ENCODE assay signal across 22 cellular contexts in genomic region chr12:128077211-128077916, GRCh38.
"Had no signal": no experiment of that assay in that cellular context is flagged by ENCODE, and none has a peak within 500 bp of the region (broad histone marks: within the 10 kb centered on the region; RNA-seq: fewer than 3 reads in every experiment).

No MANE protein-coding gene starts in this region.

- H3K36me3 ChIP-seq: left ventricle myocardium inferior, neutrophil, ovary, tibial nerve, upper lobe of right lung, vagina had no signal

- ATAC-seq: esophagus mucosa; foreskin keratinocyte; left cardiac atrium; naive thymus-derived CD4-positive, alpha-beta T cell; right cardiac atrium; stimulated activated effector memory CD8-positive, alpha-beta T cell treated with anti-CD3 and anti-CD28 coated beads, Interleukin-12 subunit alpha, Interleukin-12 subunit beta, amount 100 ng/mL, for 72 hours; stimulated activated naive CD8-positive, alpha-beta T cell treated with anti-CD3 and anti-CD28 coated beads, Interleukin-15, Interleukin-2, amounts not matched to agents 100 U/mL and 50 U/mL, for 24 hours; upper lobe of right lung had no signal

- DNase-seq: cortex of kidney; dorsolateral prefrontal cortex; effector CD8-positive, alpha-beta T cell; foreskin keratinocyte; immature natural killer cell; kidney; left cardiac atrium; left ventricle myocardium inferior; naive thymus-derived CD4-positive, alpha-beta T cell; nephron progenitor cell; ovary; right cardiac atrium; stimulated activated CD4-positive, alpha-beta T cell treated with anti-CD3 and anti-CD28 coated beads, Interleukin-4, amount 100 ng/mL, for 1 hour; stimulated activated CD8-positive, alpha-beta memory T cell treated with anti-CD3 and anti-CD28 coated beads, Interleukin-4, amount 100 ng/mL, for 48 hours; stimulated activated naive CD8-positive, alpha-beta T cell treated with anti-CD3 and anti-CD28 coated beads, Interleukin-15, Interleukin-2, amounts not matched to agents 100 U/mL and 50 U/mL, for 24 hours; upper lobe of right lung had no signal

- H3K4me3 ChIP-seq: dorsolateral prefrontal cortex, left ventricle myocardium inferior, lung, ovary, tibial nerve, upper lobe of right lung, vagina had no signal

- H3K27ac ChIP-seq: dorsolateral prefrontal cortex, foreskin keratinocyte, left ventricle myocardium inferior, neutrophil, ovary, tibial nerve, upper lobe of right lung, vagina had no signal

- H3K9me3 ChIP-seq: neutrophil, ovary, upper lobe of right lung, vagina had no signal

- H3K27me3 ChIP-seq: dorsolateral prefrontal cortex, foreskin keratinocyte, neutrophil, ovary, tibial nerve, upper lobe of right lung, vagina had no signal

- H3K4me1 ChIP-seq: foreskin keratinocyte, left ventricle myocardium inferior, upper lobe of right lung, vagina had no signal
